ENCODE assay signal across 8 cellular contexts in the genomic region with DNA sequence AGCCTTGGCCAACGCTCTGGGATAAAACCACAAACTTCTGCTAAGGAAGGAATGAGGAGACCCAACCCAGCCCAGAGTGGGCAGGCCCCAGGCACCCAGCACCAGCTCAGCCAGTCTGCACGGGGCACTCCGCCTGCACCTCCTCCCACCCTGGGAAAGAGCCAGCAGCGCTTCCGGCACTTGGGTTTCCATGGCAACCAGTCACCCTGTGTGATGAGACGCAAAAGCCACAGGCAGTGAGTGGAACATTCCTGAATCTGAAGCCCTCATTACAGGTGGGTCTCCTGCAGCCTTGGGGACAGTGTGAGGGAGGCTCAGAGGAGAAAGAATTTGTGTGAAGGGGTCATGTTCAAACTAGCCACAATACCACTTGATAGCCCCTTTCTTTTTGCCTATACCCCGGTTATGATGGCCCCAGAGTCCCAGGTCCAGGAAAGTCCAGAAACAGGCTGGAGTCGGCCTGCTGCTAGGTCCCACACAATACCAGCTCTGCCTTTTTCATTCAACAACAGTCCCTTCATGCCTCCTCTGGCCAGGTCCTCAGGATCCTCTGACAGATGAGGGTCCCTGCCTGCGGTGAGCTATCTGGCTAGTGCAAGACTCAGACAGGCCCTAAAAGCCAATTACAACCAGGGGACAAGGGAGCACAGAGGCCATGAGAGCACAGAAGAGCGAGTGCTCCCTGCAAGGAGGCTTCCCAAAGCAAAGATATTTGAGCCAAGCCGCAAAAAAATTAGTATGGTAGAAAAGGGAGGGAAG.
A peak's percentile ranks its signal among the peaks of the same experiment; 100 is the strongest.
DNase-seq lines count a peak whose midpoint lies in the region; ATAC-seq and TF ChIP-seq lines count a peak whose summit lies in the region.

No MANE protein-coding gene starts in this region.

- no peaks in the 10 kb centered on the region for H3K27me3 Mint-ChIP-seq in activated CD8-positive, alpha-beta T cell treated with anti-CD3 and anti-CD28 coated beads for 36 hours
- peaks cover 4% of the 10 kb centered on the region for H3K27me3 Mint-ChIP-seq in dendritic cell treated with granulocyte-macrophage colony-stimulating factor and Interleukin-4, amounts not matched to agents 40 ng/mL and 50 ng/mL, for 4 days

- TF ChIP-seq CTCF in activated CD8-positive, alpha-beta T cell treated with anti-CD3 and anti-CD28 coated beads for 36 hours (IDR thresholded peaks at IDR 0.05): no peak

- no peak overlapping the region for H4K8ac ChIP-seq in mesendoderm (ENCODE audit: low read depth, low read length)

- no peaks in the 10 kb centered on the region for H3K36me3 ChIP-seq in mesendoderm (ENCODE audit: control insufficient read depth, insufficient read depth, low read length)

- no peak overlapping the region for H2BK120ac ChIP-seq in mesendoderm (ENCODE audit: low read depth, low read length)

- H3K18ac ChIP-seq in mesendoderm (ENCODE audit: low read length): no peak overlapping the region

- H3K4me1 Mint-ChIP-seq in activated CD8-positive, alpha-beta T cell treated with anti-CD3 and anti-CD28 coated beads for 36 hours (ENCODE audit: low read depth): peaks cover 43% of the 10 kb centered on the region
- H3K4me1 Mint-ChIP-seq in dendritic cell treated with granulocyte-macrophage colony-stimulating factor and Interleukin-4, amounts not matched to agents 40 ng/mL and 50 ng/mL, for 4 days (ENCODE audit: low read depth): peaks cover 59% of the 10 kb centered on the region

- ATAC-seq in HG02623 (IDR thresholded peaks at IDR 0.05; ENCODE audit: unreplicated experiment) (peak; percentile 38), HG03520 (IDR thresholded peaks at IDR 0.05; ENCODE audit: unreplicated experiment) (no peak)
- peak; percentile 52 for ATAC-seq in activated CD8-positive, alpha-beta T cell treated with anti-CD3 and anti-CD28 coated beads for 36 hours

- no peak overlapping the region for H3K56ac ChIP-seq in mesendoderm (ENCODE audit: low read length)

- H2AK5ac ChIP-seq in mesendoderm (ENCODE audit: low read length): no peak overlapping the region

- no peaks in the 10 kb centered on the region for H3K79me1 ChIP-seq in mesendoderm (ENCODE audit: low read length)

- no peaks in the 10 kb centered on the region for H3K27me3 ChIP-seq in mesendoderm (ENCODE audit: insufficient read depth, low read length, poor library complexity)

- no peak overlapping the region for H3K23ac ChIP-seq in mesendoderm (ENCODE audit: low read length)

- H2BK5ac ChIP-seq in mesendoderm (ENCODE audit: low read length): no peak overlapping the region

- no peak overlapping the region for H4K5ac ChIP-seq in mesendoderm (ENCODE audit: low read length)

- H3K4me2 ChIP-seq in mesendoderm (ENCODE audit: low read length): no peak overlapping the region

- CTCF ChIA-PET in activated CD8-positive, alpha-beta T cell treated with anti-CD3 and anti-CD28 coated beads for 36 hours (lab: Charles Lee): interaction anchor here (0.9 to 5.1 kb wide), 4 partner anchors 9 to 62 kb away, joined by 4 to 79 read pairs (median 4); no protein-coding TSS in a partner anchor

- peak overlapping the region; percentile 0 for H3K4me3 Mint-ChIP-seq in activated CD8-positive, alpha-beta T cell treated with anti-CD3 and anti-CD28 coated beads for 36 hours
- H3K4me3 Mint-ChIP-seq in dendritic cell treated with granulocyte-macrophage colony-stimulating factor and Interleukin-4, amounts not matched to agents 40 ng/mL and 50 ng/mL, for 4 days: peak overlapping the region; percentile 54

- no peaks in the 10 kb centered on the region for H3K4me1 ChIP-seq in mesendoderm (ENCODE audit: control insufficient read depth, low read depth, low read length)

- no peak overlapping the region for H2BK15ac ChIP-seq in mesendoderm (replicated peaks; ENCODE audit: low read depth)

- no peaks in the 10 kb centered on the region for H3K36me3 Mint-ChIP-seq in activated CD8-positive, alpha-beta T cell treated with anti-CD3 and anti-CD28 coated beads for 36 hours (ENCODE audit: low read depth)
- peaks cover 4% of the 10 kb centered on the region for H3K36me3 Mint-ChIP-seq in dendritic cell treated with granulocyte-macrophage colony-stimulating factor and Interleukin-4, amounts not matched to agents 40 ng/mL and 50 ng/mL, for 4 days (ENCODE audit: low read depth)

- H3K4ac ChIP-seq in mesendoderm (ENCODE audit: low read depth, low read length): no peak overlapping the region

- H3K9me3 Mint-ChIP-seq in activated CD8-positive, alpha-beta T cell treated with anti-CD3 and anti-CD28 coated beads for 36 hours: no peaks in the 10 kb centered on the region
- H3K9me3 Mint-ChIP-seq in dendritic cell treated with granulocyte-macrophage colony-stimulating factor and Interleukin-4, amounts not matched to agents 40 ng/mL and 50 ng/mL, for 4 days: no peaks in the 10 kb centered on the region

- H3K27ac ChIP-seq in mesendoderm (ENCODE audit: low read depth, low read length): peak overlapping the region; percentile 2

- no CpG with 5 or more reads among the region's 11 CpGs for WGBS in mesendoderm (ENCODE audit: extremely low coverage, insufficient coverage, low lambda C conversion rate)

- peak overlapping the region; percentile 87 for H3K27ac Mint-ChIP-seq in activated CD8-positive, alpha-beta T cell treated with anti-CD3 and anti-CD28 coated beads for 36 hours
- H3K27ac Mint-ChIP-seq in dendritic cell treated with granulocyte-macrophage colony-stimulating factor and Interleukin-4, amounts not matched to agents 40 ng/mL and 50 ng/mL, for 4 days: peak overlapping the region; percentile 91

- H3K9ac ChIP-seq in mesendoderm (ENCODE audit: low read length): no peak overlapping the region

- POLR2A ChIA-PET in activated CD8-positive, alpha-beta T cell treated with anti-CD3 and anti-CD28 coated beads for 36 hours (lab: Charles Lee): interaction anchor here (1.0 kb wide), 1 partner anchor 16 kb away, joined by 3 read pairs; no protein-coding TSS in a partner anchor

- no peak overlapping the region for H3K4me3 ChIP-seq in mesendoderm (ENCODE audit: low read length)

- intact Hi-C loops in activated CD8-positive, alpha-beta T cell treated with anti-CD3 and anti-CD28 coated beads for 36 hours (cut with micrococcal nuclease): no loop called here
- intact Hi-C loops in dendritic cell treated with granulocyte-macrophage colony-stimulating factor and Interleukin-4, amounts not matched to agents 40 ng/mL and 50 ng/mL, for 4 days (cut with micrococcal nuclease): no loop called here

- DNase-seq in COLO829 (ENCODE audit: low spot score): peak; percentile 82
- DNase-seq in NCI-H69 (lab: John Stamatoyannopoulos, UW): peak; percentile 81
- DNase-seq in activated CD8-positive, alpha-beta T cell treated with anti-CD3 and anti-CD28 coated beads for 36 hours: peak; percentile 90
- peak; percentile 99 for DNase-seq in mesendoderm
- DNase-seq in stimulated activated CD8-positive, alpha-beta memory T cell treated with anti-CD3 and anti-CD28 coated beads, Interleukin-4, amount 100 ng/mL, for 1 hour (ENCODE audit: low read depth in 2 of 2, low spot score in 1 of 2): peak; percentile 70 to 85

- no peaks in the 10 kb centered on the region for H3K79me2 ChIP-seq in mesendoderm (ENCODE audit: control insufficient read depth, insufficient read depth, low read length)
